Comparison of ENCODE assay signal across 10 cellular contexts in genomic region chr17:80257716-80258213, GRCh38. TPM values are rescaled to one million over a fixed set of nuclear protein-coding genes. Genes with fewer than 3 reads are reported as not detected.
DNase-seq lines count a peak whose midpoint lies in the region; ATAC-seq and TF ChIP-seq lines count a peak whose summit lies in the region.
"Had no signal": no experiment of that assay in that cellular context is flagged by ENCODE, and none has a peak within 500 bp of the region (broad histone marks: within the 10 kb centered on the region; RNA-seq: fewer than 3 reads in every experiment).

No MANE protein-coding gene starts in this region.

- no peaks in the 10 kb centered on the region for H3K36me3 Mint-ChIP-seq in activated CD8-positive, alpha-beta T cell treated with anti-CD3 and anti-CD28 coated beads for 36 hours (ENCODE audit: low read depth)
- no peaks in the 10 kb centered on the region for H3K36me3 Mint-ChIP-seq in activated CD8-positive, alpha-beta T cell treated with anti-CD3 and anti-CD28 coated beads, Interleukin-2, amount 10 ng/mL, durations not matched to agents 7 days and 5 days (ENCODE audit: low read depth)
- H3K36me3 Mint-ChIP-seq in T-cell (no peaks in the 10 kb centered on the region), glutamatergic neuron (ENCODE audit: unreplicated experiment) (no peaks in the 10 kb centered on the region)

- ATAC-seq in activated CD8-positive, alpha-beta T cell treated with anti-CD3 and anti-CD28 coated beads for 36 hours: no peak
- no peak for ATAC-seq in activated CD8-positive, alpha-beta T cell treated with anti-CD3 and anti-CD28 coated beads, Interleukin-2, amount 10 ng/mL, durations not matched to agents 7 days and 5 days
- ATAC-seq in T-cell (replicated peaks in 1 of 4) (no peak), HG03025 (IDR thresholded peaks at IDR 0.05; ENCODE audit: low FRiP score, unreplicated experiment) (no peak), HG03378 (IDR thresholded peaks at IDR 0.05; ENCODE audit: unreplicated experiment) (no peak), GM18517 (IDR thresholded peaks at IDR 0.05; ENCODE audit: unreplicated experiment) (no peak)
- ATAC-seq in stimulated activated naive CD8-positive, alpha-beta T cell treated with anti-CD3 and anti-CD28 coated beads, Interleukin-15, amount 100 ng/mL, for 72 hours: no peak

- H3K4me1 Mint-ChIP-seq in activated CD8-positive, alpha-beta T cell treated with anti-CD3 and anti-CD28 coated beads for 36 hours (ENCODE audit: low read depth): peaks cover 63% of the 10 kb centered on the region
- peaks cover 65% of the 10 kb centered on the region for H3K4me1 Mint-ChIP-seq in activated CD8-positive, alpha-beta T cell treated with anti-CD3 and anti-CD28 coated beads, Interleukin-2, amount 10 ng/mL, durations not matched to agents 7 days and 5 days (ENCODE audit: low read depth)
- H3K4me1 Mint-ChIP-seq in T-cell (peaks cover 37 to 74% (median 57%) of the 10 kb centered on the region in 3 donors), glutamatergic neuron (ENCODE audit: low read depth, unreplicated experiment) (peaks cover 29% of the 10 kb centered on the region)
- H3K4me1 Mint-ChIP-seq in stimulated activated naive CD8-positive, alpha-beta T cell treated with anti-CD3 and anti-CD28 coated beads, Interleukin-15, amount 100 ng/mL, for 72 hours: peaks cover 72% of the 10 kb centered on the region

- POLR2A ChIA-PET in activated CD8-positive, alpha-beta T cell treated with anti-CD3 and anti-CD28 coated beads for 36 hours (lab: Charles Lee): interaction anchor here (2.1 to 2.3 kb wide), 2 partner anchors 13 to 38 kb away, joined by 6 to 11 read pairs; partner anchors contain the start of genes SGSH and SLC26A11
- POLR2A ChIA-PET in activated CD8-positive, alpha-beta T cell treated with anti-CD3 and anti-CD28 coated beads, Interleukin-2, amount 10 ng/mL, durations not matched to agents 7 days and 5 days (lab: Charles Lee): no interaction called here
- POLR2A ChIA-PET in T-cell (lab: Charles Lee): no interaction called here

- no peak for TF ChIP-seq CTCF in activated CD8-positive, alpha-beta T cell treated with anti-CD3 and anti-CD28 coated beads for 36 hours (IDR thresholded peaks at IDR 0.05)
- TF ChIP-seq CTCF in glutamatergic neuron (IDR thresholded peaks at IDR 0.05; ENCODE audit: partially characterized antibody, unreplicated experiment): no peak

- no peak for DNase-seq in activated CD8-positive, alpha-beta T cell treated with anti-CD3 and anti-CD28 coated beads for 36 hours
- DNase-seq in activated CD8-positive, alpha-beta T cell treated with anti-CD3 and anti-CD28 coated beads, Interleukin-2, amount 10 ng/mL, durations not matched to agents 7 days and 5 days: no peak
- no peak for DNase-seq in T-cell
- no peak for DNase-seq in glutamatergic neuron
- DNase-seq in stimulated activated naive CD8-positive, alpha-beta T cell treated with anti-CD3 and anti-CD28 coated beads, Interleukin-15, amount 100 ng/mL, for 72 hours: no peak
- DNase-seq: activated CD4-positive, CD25-positive, alpha-beta regulatory T cell treated with anti-CD3 and anti-CD28 coated beads, Interleukin-2, amount 50 U/mL, for 72 hours; KG1 had no signal

- no peaks in the 10 kb centered on the region for H3K9me3 Mint-ChIP-seq in activated CD8-positive, alpha-beta T cell treated with anti-CD3 and anti-CD28 coated beads for 36 hours
- H3K9me3 Mint-ChIP-seq in activated CD8-positive, alpha-beta T cell treated with anti-CD3 and anti-CD28 coated beads, Interleukin-2, amount 10 ng/mL, durations not matched to agents 7 days and 5 days (ENCODE audit: insufficient read depth): no peaks in the 10 kb centered on the region
- no peaks in the 10 kb centered on the region for H3K9me3 Mint-ChIP-seq in T-cell
- H3K9me3 Mint-ChIP-seq in glutamatergic neuron (ENCODE audit: unreplicated experiment): peaks cover 22% of the 10 kb centered on the region
- H3K9me3 Mint-ChIP-seq in stimulated activated naive CD8-positive, alpha-beta T cell treated with anti-CD3 and anti-CD28 coated beads, Interleukin-15, amount 100 ng/mL, for 72 hours: no peaks in the 10 kb centered on the region

- no peaks in the 10 kb centered on the region for H3K27me3 Mint-ChIP-seq in activated CD8-positive, alpha-beta T cell treated with anti-CD3 and anti-CD28 coated beads for 36 hours
- H3K27me3 Mint-ChIP-seq in activated CD8-positive, alpha-beta T cell treated with anti-CD3 and anti-CD28 coated beads, Interleukin-2, amount 10 ng/mL, durations not matched to agents 7 days and 5 days (ENCODE audit: low read depth): no peaks in the 10 kb centered on the region
- H3K27me3 Mint-ChIP-seq in T-cell (no peaks in the 10 kb centered on the region), glutamatergic neuron (ENCODE audit: unreplicated experiment) (peaks cover 4% of the 10 kb centered on the region)
- H3K27me3 Mint-ChIP-seq in stimulated activated naive CD8-positive, alpha-beta T cell treated with anti-CD3 and anti-CD28 coated beads, Interleukin-15, amount 100 ng/mL, for 72 hours: no peaks in the 10 kb centered on the region

- H3K4me3 Mint-ChIP-seq in activated CD8-positive, alpha-beta T cell treated with anti-CD3 and anti-CD28 coated beads for 36 hours: no peak overlapping the region
- no peak overlapping the region for H3K4me3 Mint-ChIP-seq in activated CD8-positive, alpha-beta T cell treated with anti-CD3 and anti-CD28 coated beads, Interleukin-2, amount 10 ng/mL, durations not matched to agents 7 days and 5 days
- H3K4me3 Mint-ChIP-seq in T-cell (peak overlapping the region in 2 of 3 donors; percentile 52 to 96), glutamatergic neuron (ENCODE audit: unreplicated experiment) (no peak overlapping the region)
- peak overlapping the region; percentile 58 to 99 for H3K4me3 Mint-ChIP-seq in stimulated activated naive CD8-positive, alpha-beta T cell treated with anti-CD3 and anti-CD28 coated beads, Interleukin-15, amount 100 ng/mL, for 72 hours

- CTCF ChIA-PET in activated CD8-positive, alpha-beta T cell treated with anti-CD3 and anti-CD28 coated beads for 36 hours (lab: Charles Lee): interaction anchor here (2.0 kb wide), 1 partner anchor 62 kb away, joined by 7 read pairs; no protein-coding TSS in a partner anchor
- CTCF ChIA-PET in activated CD8-positive, alpha-beta T cell treated with anti-CD3 and anti-CD28 coated beads, Interleukin-2, amount 10 ng/mL, durations not matched to agents 7 days and 5 days (lab: Charles Lee): interaction anchor here (1.4 kb wide), 1 partner anchor 61 kb away, joined by 4 read pairs; no protein-coding TSS in a partner anchor
- CTCF ChIA-PET in T-cell (lab: Charles Lee): no interaction called here

- intact Hi-C loops in activated CD8-positive, alpha-beta T cell treated with anti-CD3 and anti-CD28 coated beads for 36 hours (cut with micrococcal nuclease): no loop called here

- peak overlapping the region; percentile 92 for H3K27ac Mint-ChIP-seq in activated CD8-positive, alpha-beta T cell treated with anti-CD3 and anti-CD28 coated beads for 36 hours
- H3K27ac Mint-ChIP-seq in activated CD8-positive, alpha-beta T cell treated with anti-CD3 and anti-CD28 coated beads, Interleukin-2, amount 10 ng/mL, durations not matched to agents 7 days and 5 days: no peak overlapping the region
- H3K27ac Mint-ChIP-seq in T-cell (peak overlapping the region; percentile 99), glutamatergic neuron (ENCODE audit: unreplicated experiment) (peak overlapping the region; percentile 93)
- H3K27ac Mint-ChIP-seq in stimulated activated naive CD8-positive, alpha-beta T cell treated with anti-CD3 and anti-CD28 coated beads, Interleukin-15, amount 100 ng/mL, for 72 hours: peak overlapping the region; percentile 57 to 71

RNA-seq across cellular contexts. Expression of gene RNF213, which starts 2.9 kb away (rescaled TPM):
- 100 to 1,000 TPM; 131 to 142 TPM for total RNA-seq in activated CD8-positive, alpha-beta T cell treated with anti-CD3 and anti-CD28 coated beads for 36 hours
- 100 to 1,000 TPM; 438 to 455 TPM for total RNA-seq in activated CD8-positive, alpha-beta T cell treated with anti-CD3 and anti-CD28 coated beads, Interleukin-2, amount 10 ng/mL, durations not matched to agents 7 days and 5 days
- total RNA-seq in T-cell: 100 to 1,000 TPM; 433 to 628 (median 590) TPM
- 34.7 TPM for total RNA-seq in glutamatergic neuron (ENCODE audit: unreplicated experiment)

RNA-seq across cellular contexts. Expression of gene SLC26A11, which starts 37.5 kb away (rescaled TPM):
- 1 to 10 TPM; 1.6 to 1.7 TPM for total RNA-seq in activated CD8-positive, alpha-beta T cell treated with anti-CD3 and anti-CD28 coated beads for 36 hours
- total RNA-seq in activated CD8-positive, alpha-beta T cell treated with anti-CD3 and anti-CD28 coated beads, Interleukin-2, amount 10 ng/mL, durations not matched to agents 7 days and 5 days: 1 to 10 TPM; 1.4 to 1.6 TPM
- total RNA-seq in T-cell (100 to 1,000 TPM in 3 of 5 donors, 10 to 100 TPM in 2; 45.9 to 123 (median 112) TPM), glutamatergic neuron (ENCODE audit: unreplicated experiment) (15.9 TPM)

RNA-seq across cellular contexts. Expression of gene SGSH, which starts 37.6 kb away (rescaled TPM):
- total RNA-seq in activated CD8-positive, alpha-beta T cell treated with anti-CD3 and anti-CD28 coated beads for 36 hours: 1 to 10 TPM; 7.8 to 8.3 TPM
- total RNA-seq in activated CD8-positive, alpha-beta T cell treated with anti-CD3 and anti-CD28 coated beads, Interleukin-2, amount 10 ng/mL, durations not matched to agents 7 days and 5 days: 1 to 10 TPM; 6.9 to 8.2 TPM
- total RNA-seq in T-cell (100 to 1,000 TPM; 133 to 197 (median 155) TPM), glutamatergic neuron (ENCODE audit: unreplicated experiment) (17.3 TPM)

Comparison
In these comparisons a context has a peak if more than half of its experiments do, and no peak if none do; other contexts are left out.
1. H3K4me3 Mint-ChIP-seq: peak in T-cell (2 of 3) and stimulated activated naive CD8-positive, alpha-beta T cell treated with anti-CD3 and anti-CD28 coated beads, Interleukin-15, amount 100 ng/mL, for 72 hours (2 of 2); none in activated CD8-positive, alpha-beta T cell treated with anti-CD3 and anti-CD28 coated beads for 36 hours (single experiment), activated CD8-positive, alpha-beta T cell treated with anti-CD3 and anti-CD28 coated beads, Interleukin-2, amount 10 ng/mL, durations not matched to agents 7 days and 5 days (single experiment) and glutamatergic neuron (single experiment).
2. CTCF ChIA-PET loops: an anchor here in activated CD8-positive, alpha-beta T cell treated with anti-CD3 and anti-CD28 coated beads for 36 hours (2.0 kb wide) and activated CD8-positive, alpha-beta T cell treated with anti-CD3 and anti-CD28 coated beads, Interleukin-2, amount 10 ng/mL, durations not matched to agents 7 days and 5 days (1.4 kb wide); none called in T-cell.